Comparison of ENCODE assay signal across 22 cellular contexts in the genomic region with DNA sequence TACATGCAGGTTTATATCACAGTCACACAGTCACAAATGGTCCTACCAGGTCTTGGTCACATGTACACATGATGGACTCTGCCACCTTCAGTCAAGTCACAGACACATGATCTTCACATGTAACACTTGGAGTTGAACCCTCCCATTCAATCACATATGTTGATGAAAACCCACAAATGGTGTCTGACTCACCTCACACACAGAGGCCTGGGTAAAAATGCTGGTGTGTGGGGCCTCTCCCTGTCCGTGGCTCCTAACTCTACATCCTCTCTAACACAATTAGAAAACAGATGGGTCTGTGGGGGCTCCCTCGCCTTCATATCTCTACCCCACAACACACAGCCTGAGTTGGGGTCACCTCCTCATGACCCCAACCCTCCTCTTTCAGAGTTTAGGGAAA. TPM values are rescaled to one million over a fixed set of nuclear protein-coding genes. Genes with fewer than 3 reads are reported as not detected.
DNase-seq lines count a peak whose midpoint lies in the region; ATAC-seq, FAIRE-seq and TF ChIP-seq lines count a peak whose summit lies in the region.
"Had no signal": no experiment of that assay in that cellular context is flagged by ENCODE, and none has a peak within 500 bp of the region (broad histone marks: within the 10 kb centered on the region; RNA-seq: fewer than 3 reads in every experiment).

No MANE protein-coding gene starts in this region.

- H3K36me3 Mint-ChIP-seq in natural killer cell treated with Interleukin-12 subunit alpha and Interleukin-12 subunit beta and Interleukin-15 and Interleukin-18, amount 100 ng/mL, for 72 hours = no peaks in the 10 kb centered on the region
- no peaks in the 10 kb centered on the region for H3K36me3 Mint-ChIP-seq in natural killer cell
- H3K36me3 Mint-ChIP-seq in astrocyte (ENCODE audit: low read depth, unreplicated experiment) = peaks cover 6% of the 10 kb centered on the region

- DNase-seq in natural killer cell treated with Interleukin-12 subunit alpha and Interleukin-12 subunit beta and Interleukin-15 and Interleukin-18, amount 100 ng/mL, for 72 hours (ENCODE audit: low spot score) = peak; percentile 29
- DNase-seq in natural killer cell (no peak), astrocyte (ENCODE audit: low read depth) (no peak), sciatic nerve (ENCODE audit: low spot score) (peak; percentile 9), hippocampal formation (lab: John Stamatoyannopoulos, UW) (no peak), small intestine (no peak)
- DNase-seq: Calu3; CD4-positive, alpha-beta memory T cell; GOT3; MG63; NCI-H1417; NCI-H1694 treated with DMSO at 0.1 percent for 48 hours; NCI-H446 treated with DMSO at 0.1 percent for 48 hours; NCI-H526 treated with DMSO at 0.1 percent for 48 hours had no signal

- H3K4me3 Mint-ChIP-seq in natural killer cell treated with Interleukin-12 subunit alpha and Interleukin-12 subunit beta and Interleukin-15 and Interleukin-18, amount 100 ng/mL, for 72 hours = no peak overlapping the region
- H3K4me3 Mint-ChIP-seq in natural killer cell (no peak overlapping the region), astrocyte (ENCODE audit: unreplicated experiment) (peak overlapping the region; percentile 20)
- H3K4me3 Mint-ChIP-seq: CD4-positive, alpha-beta memory T cell had no signal

- peaks cover 5% of the 10 kb centered on the region for H3K27me3 ChIP-seq in astrocyte (ENCODE audit: insufficient read depth, low read length)
- no peaks in the 10 kb centered on the region for H3K27me3 ChIP-seq in small intestine (ENCODE audit: control insufficient read depth in 2 of 2, insufficient read depth in 2 of 2, low read length in 2 of 2)
- H3K27me3 ChIP-seq: MG63 had no signal

- H3K4me1 Mint-ChIP-seq in natural killer cell treated with Interleukin-12 subunit alpha and Interleukin-12 subunit beta and Interleukin-15 and Interleukin-18, amount 100 ng/mL, for 72 hours (ENCODE audit: low read depth in 2 of 2) = peaks cover 0 to 3% of the 10 kb centered on the region in 2 donors
- peaks cover 0 to 5% of the 10 kb centered on the region in 2 donors for H3K4me1 Mint-ChIP-seq in natural killer cell
- H3K4me1 Mint-ChIP-seq in astrocyte (ENCODE audit: low read depth, unreplicated experiment) = peaks cover 12% of the 10 kb centered on the region

- ATAC-seq in natural killer cell treated with Interleukin-12 subunit alpha and Interleukin-12 subunit beta and Interleukin-15 and Interleukin-18, amount 100 ng/mL, for 72 hours = no peak
- ATAC-seq in natural killer cell (no peak), sciatic nerve (no peak), GM19452 (IDR thresholded peaks at IDR 0.05; ENCODE audit: unreplicated experiment) (no peak)
- ATAC-seq: HCT116, HepG2, Right ventricle myocardium inferior had no signal

- H3K27ac Mint-ChIP-seq in natural killer cell treated with Interleukin-12 subunit alpha and Interleukin-12 subunit beta and Interleukin-15 and Interleukin-18, amount 100 ng/mL, for 72 hours = no peak overlapping the region
- H3K27ac Mint-ChIP-seq in natural killer cell = no peak overlapping the region
- H3K27ac Mint-ChIP-seq in astrocyte (ENCODE audit: unreplicated experiment) = peak overlapping the region; percentile 66

- no peaks in the 10 kb centered on the region for H3K79me2 ChIP-seq in astrocyte (ENCODE audit: insufficient read depth, low read length)

- H3K9me3 Mint-ChIP-seq in natural killer cell treated with Interleukin-12 subunit alpha and Interleukin-12 subunit beta and Interleukin-15 and Interleukin-18, amount 100 ng/mL, for 72 hours = no peaks in the 10 kb centered on the region
- H3K9me3 Mint-ChIP-seq in natural killer cell = no peaks in the 10 kb centered on the region
- H3K9me3 Mint-ChIP-seq in astrocyte (ENCODE audit: unreplicated experiment) = peaks cover 4% of the 10 kb centered on the region
- H3K9me3 Mint-ChIP-seq: CD4-positive, alpha-beta memory T cell had no signal

- no peak overlapping the region for H2AFZ ChIP-seq in astrocyte (ENCODE audit: low read depth, low read length)

- H4K20me1 ChIP-seq in astrocyte (ENCODE audit: insufficient read depth, low read length) = no peaks in the 10 kb centered on the region

- H3K9me3 ChIP-seq in astrocyte (ENCODE audit: insufficient read depth, low read depth, low read length) (no peaks in the 10 kb centered on the region), small intestine (ENCODE audit: control insufficient read depth, low read depth) (no peaks in the 10 kb centered on the region)
- H3K9me3 ChIP-seq: MG63 had no signal

- no peaks in the 10 kb centered on the region for H3K4me1 ChIP-seq in astrocyte (ENCODE audit: insufficient read depth, low read length)
- H3K4me1 ChIP-seq in small intestine (ENCODE audit: control insufficient read depth in 2 of 2, insufficient read depth in 1 of 2, low read depth in 1 of 2, low read length in 1 of 2) = no peaks in the 10 kb centered on the region

- H3K27me3 Mint-ChIP-seq in natural killer cell treated with Interleukin-12 subunit alpha and Interleukin-12 subunit beta and Interleukin-15 and Interleukin-18, amount 100 ng/mL, for 72 hours = peaks cover 0 to 6% of the 10 kb centered on the region in 2 donors
- H3K27me3 Mint-ChIP-seq in natural killer cell (ENCODE audit: low read depth in 2 of 2) = peaks cover 0 to 3% of the 10 kb centered on the region in 2 donors
- peaks cover 25% of the 10 kb centered on the region for H3K27me3 Mint-ChIP-seq in astrocyte (ENCODE audit: low read depth, unreplicated experiment)

- no peak overlapping the region for H3K27ac ChIP-seq in astrocyte (ENCODE audit: low read depth, low read length)
- no peak overlapping the region for H3K27ac ChIP-seq in small intestine (ENCODE audit: low read depth in 1 of 2, low read length in 1 of 2)
- H3K27ac ChIP-seq: HL-60 had no signal

- H3K4me3 ChIP-seq in astrocyte (ENCODE audit: insufficient read depth, low read depth, low read length) (no peak overlapping the region), small intestine (ENCODE audit: low read depth in 1 of 2, low read length in 2 of 2) (no peak overlapping the region)
- H3K4me3 ChIP-seq: K562, MG63 had no signal

- H3K36me3 ChIP-seq in astrocyte (ENCODE audit: insufficient read depth, low read length) (no peaks in the 10 kb centered on the region), small intestine (ENCODE audit: control insufficient read depth in 2 of 2, insufficient read depth in 2 of 2, low read length in 2 of 2) (no peaks in the 10 kb centered on the region)
- H3K36me3 ChIP-seq: MG63 had no signal

- no peak overlapping the region for H3K4me2 ChIP-seq in astrocyte (ENCODE audit: low read length)

- FAIRE-seq in astrocyte (lab: Jason Lieb, UNC) (no peak), small intestine (lab: Jason Lieb, UNC) (no peak)
- FAIRE-seq: G401.6, GM18507, HepG2 had no signal

- H3K9ac ChIP-seq in astrocyte (ENCODE audit: low read length) = no peak overlapping the region

- WGBS in small intestine, 3 donors = 77 to 81% (median 79%) methylated on average over 2 of the region's 2 CpGs

- no peak for TF ChIP-seq CTCF in natural killer cell (IDR thresholded peaks at IDR 0.05)
- TF ChIP-seq CTCF in astrocyte (IDR thresholded peaks at IDR 0.05; ENCODE audit: insufficient read depth, low read depth, low read length) = no peak

- intact Hi-C loops in natural killer cell (cut with micrococcal nuclease) (no loop called here), sciatic nerve (cut with DNase I) (no loop called here)

RNA-seq across cellular contexts. Expression of a gene that starts 27.9 kb away (rescaled TPM):
- total RNA-seq in natural killer cell treated with Interleukin-12 subunit alpha and Interleukin-12 subunit beta and Interleukin-15 and Interleukin-18, amount 100 ng/mL, for 72 hours = 1 to 10 TPM in 1 of 2 donors, under 1 TPM in 1; 0.62 to 2.0 TPM
- total RNA-seq in natural killer cell (1 to 10 TPM in 2 of 3 donors, under 1 TPM in 1; 0.56 to 2.1 (median 1.1) TPM), astrocyte (4.3 and 4.9 TPM in 2 replicates), sciatic nerve (8.7 TPM)
- 1 to 10 TPM in 1 of 3 donors, under 1 TPM in 1, not detected in 1; under 0.01 to 3.4 TPM for polyA plus RNA-seq in small intestine

RNA-seq across cellular contexts. Expression of a gene that starts 53.9 kb away (rescaled TPM):
- total RNA-seq in natural killer cell treated with Interleukin-12 subunit alpha and Interleukin-12 subunit beta and Interleukin-15 and Interleukin-18, amount 100 ng/mL, for 72 hours = 10 to 100 TPM; 56.7 to 80.3 TPM
- total RNA-seq in natural killer cell = 10 to 100 TPM; 38.7 to 60.4 (median 48.5) TPM
- total RNA-seq in astrocyte = 48.4 and 51.1 TPM in 2 replicates
- 46.7 TPM for total RNA-seq in sciatic nerve
- 10 to 100 TPM; 35.7 to 49.2 (median 35.9) TPM for polyA plus RNA-seq in small intestine

Comparison
In these comparisons a context has a peak if more than half of its experiments do, and no peak if none do; other contexts are left out.
1. DNase-seq: peak in natural killer cell treated with Interleukin-12 subunit alpha and Interleukin-12 subunit beta and Interleukin-15 and Interleukin-18, amount 100 ng/mL, for 72 hours (single experiment) and sciatic nerve (single experiment); none in natural killer cell (single experiment), astrocyte (single experiment), hippocampal formation (0 of 2) and small intestine (single experiment).